In genomic region chr13:79387853-79388252, GRCh38 we compare ENCODE assay signal across 16 cellular contexts. TPM values are rescaled to one million over a fixed set of nuclear protein-coding genes. Genes with fewer than 3 reads are reported as not detected.
DNase-seq lines count a peak whose midpoint lies in the region; ATAC-seq and TF ChIP-seq lines count a peak whose summit lies in the region.
"Had no signal": no experiment of that assay in that cellular context is flagged by ENCODE, and none has a peak within 500 bp of the region (broad histone marks: within the 10 kb centered on the region; RNA-seq: fewer than 3 reads in every experiment).

No MANE protein-coding gene starts in this region.

- H3K27ac Mint-ChIP-seq in natural killer cell = peak overlapping the region; percentile 30 to 52
- H3K27ac Mint-ChIP-seq in natural killer cell treated with Interleukin-12 subunit alpha and Interleukin-12 subunit beta and Interleukin-15 and Interleukin-18, amount 100 ng/mL, for 72 hours = peak overlapping the region in 1 of 2 donors; percentile 31
- H3K27ac Mint-ChIP-seq in activated naive CD8-positive, alpha-beta T cell treated with anti-CD3 and anti-CD28 coated beads for 36 hours = peak overlapping the region; percentile 66
- peak overlapping the region; percentile 61 for H3K27ac Mint-ChIP-seq in mesothelial cell of epicardium
- H3K27ac Mint-ChIP-seq: activated CD4-positive, alpha-beta T cell treated with anti-CD3 and anti-CD28 coated beads, Interleukin-2, amount 10 ng/mL, durations not matched to agents 24 days and 14 days; T-helper 17 cell had no signal

- no peaks in the 10 kb centered on the region for H3K27me3 Mint-ChIP-seq in natural killer cell (ENCODE audit: low read depth in 2 of 2)
- H3K27me3 Mint-ChIP-seq in natural killer cell treated with Interleukin-12 subunit alpha and Interleukin-12 subunit beta and Interleukin-15 and Interleukin-18, amount 100 ng/mL, for 72 hours = no peaks in the 10 kb centered on the region
- H3K27me3 Mint-ChIP-seq in activated naive CD8-positive, alpha-beta T cell treated with anti-CD3 and anti-CD28 coated beads for 36 hours = no peaks in the 10 kb centered on the region
- H3K27me3 Mint-ChIP-seq in mesothelial cell of epicardium (ENCODE audit: low read depth) = no peaks in the 10 kb centered on the region
- H3K27me3 Mint-ChIP-seq: activated CD4-positive, alpha-beta T cell treated with anti-CD3 and anti-CD28 coated beads, Interleukin-2, amount 10 ng/mL, durations not matched to agents 24 days and 14 days; T-helper 17 cell had no signal

- intact Hi-C loops in natural killer cell (cut with micrococcal nuclease) = loop anchor here (10.0 kb wide), 1 partner anchor 1693 kb away; the partner anchor contains the start of gene SLAIN1

- H3K4me1 Mint-ChIP-seq in natural killer cell (peaks cover 42 to 46% of the 10 kb centered on the region in 2 donors), mesothelial cell of epicardium (peaks cover 4% of the 10 kb centered on the region)
- H3K4me1 Mint-ChIP-seq in natural killer cell treated with Interleukin-12 subunit alpha and Interleukin-12 subunit beta and Interleukin-15 and Interleukin-18, amount 100 ng/mL, for 72 hours (ENCODE audit: low read depth in 2 of 2) = peaks cover 32 to 58% of the 10 kb centered on the region in 2 donors
- H3K4me1 Mint-ChIP-seq in activated naive CD8-positive, alpha-beta T cell treated with anti-CD3 and anti-CD28 coated beads for 36 hours = peaks cover 70% of the 10 kb centered on the region

- H3K36me3 Mint-ChIP-seq in natural killer cell (no peaks in the 10 kb centered on the region), mesothelial cell of epicardium (peaks cover 16% of the 10 kb centered on the region)
- H3K36me3 Mint-ChIP-seq in natural killer cell treated with Interleukin-12 subunit alpha and Interleukin-12 subunit beta and Interleukin-15 and Interleukin-18, amount 100 ng/mL, for 72 hours = peaks cover 5% of the 10 kb centered on the region
- H3K36me3 Mint-ChIP-seq in activated naive CD8-positive, alpha-beta T cell treated with anti-CD3 and anti-CD28 coated beads for 36 hours = peaks cover 23% of the 10 kb centered on the region

- H3K4me3 Mint-ChIP-seq in natural killer cell = no peak overlapping the region
- no peak overlapping the region for H3K4me3 Mint-ChIP-seq in natural killer cell treated with Interleukin-12 subunit alpha and Interleukin-12 subunit beta and Interleukin-15 and Interleukin-18, amount 100 ng/mL, for 72 hours
- H3K4me3 Mint-ChIP-seq in activated naive CD8-positive, alpha-beta T cell treated with anti-CD3 and anti-CD28 coated beads for 36 hours = no peak overlapping the region
- no peak overlapping the region for H3K4me3 Mint-ChIP-seq in mesothelial cell of epicardium
- H3K4me3 Mint-ChIP-seq: activated CD4-positive, alpha-beta T cell treated with anti-CD3 and anti-CD28 coated beads, Interleukin-2, amount 10 ng/mL, durations not matched to agents 24 days and 14 days; T-helper 17 cell had no signal

- TF ChIP-seq CTCF in natural killer cell (IDR thresholded peaks at IDR 0.05) (no peak), mesothelial cell of epicardium (IDR thresholded peaks at IDR 0.05; ENCODE audit: unreplicated experiment) (no peak)

- ATAC-seq in natural killer cell = no peak
- no peak for ATAC-seq in natural killer cell treated with Interleukin-12 subunit alpha and Interleukin-12 subunit beta and Interleukin-15 and Interleukin-18, amount 100 ng/mL, for 72 hours
- ATAC-seq in HG02610 (IDR thresholded peaks at IDR 0.05; ENCODE audit: unreplicated experiment) = no peak
- no peak for ATAC-seq in GM21526 (IDR thresholded peaks at IDR 0.05; ENCODE audit: low FRiP score, unreplicated experiment)
- no peak for ATAC-seq in HG03135 (IDR thresholded peaks at IDR 0.05; ENCODE audit: unreplicated experiment)
- ATAC-seq: body of pancreas, T-helper 17 cell had no signal

- H3K9me3 Mint-ChIP-seq in natural killer cell (no peaks in the 10 kb centered on the region), mesothelial cell of epicardium (peaks cover 10% of the 10 kb centered on the region)
- H3K9me3 Mint-ChIP-seq in natural killer cell treated with Interleukin-12 subunit alpha and Interleukin-12 subunit beta and Interleukin-15 and Interleukin-18, amount 100 ng/mL, for 72 hours = no peaks in the 10 kb centered on the region
- no peaks in the 10 kb centered on the region for H3K9me3 Mint-ChIP-seq in activated naive CD8-positive, alpha-beta T cell treated with anti-CD3 and anti-CD28 coated beads for 36 hours
- H3K9me3 Mint-ChIP-seq: activated CD4-positive, alpha-beta T cell treated with anti-CD3 and anti-CD28 coated beads, Interleukin-2, amount 10 ng/mL, durations not matched to agents 24 days and 14 days had no signal

- DNase-seq in natural killer cell = no peak
- DNase-seq in natural killer cell treated with Interleukin-12 subunit alpha and Interleukin-12 subunit beta and Interleukin-15 and Interleukin-18, amount 100 ng/mL, for 72 hours (ENCODE audit: low spot score) = no peak
- no peak for DNase-seq in activated naive CD8-positive, alpha-beta T cell treated with anti-CD3 and anti-CD28 coated beads for 36 hours
- no peak for DNase-seq in mesothelial cell of epicardium (ENCODE audit: low spot score in 2 of 2, unreplicated experiment in 2 of 2)
- no peak for DNase-seq in NCI-H128 (lab: John Stamatoyannopoulos, UW; ENCODE audit: unreplicated experiment)
- DNase-seq: activated CD4-positive, alpha-beta T cell treated with anti-CD3 and anti-CD28 coated beads, Interleukin-2, amount 10 ng/mL, durations not matched to agents 24 days and 14 days; body of pancreas; DND-41; esophagus squamous epithelium; islet precursor cell; KG1; NCI-H510A treated with DMSO at 0.1 percent for 48 hours; T-helper 17 cell had no signal

RNA-seq across cellular contexts. Expression of gene RBM26, which starts 18.2 kb away (rescaled TPM):
- total RNA-seq in natural killer cell = 10 to 100 TPM; 59.3 to 70.3 (median 66.5) TPM
- 10 to 100 TPM; 50.1 to 79.4 TPM for total RNA-seq in natural killer cell treated with Interleukin-12 subunit alpha and Interleukin-12 subunit beta and Interleukin-15 and Interleukin-18, amount 100 ng/mL, for 72 hours
- 10 to 100 TPM; 60.0 to 60.7 TPM for total RNA-seq in activated naive CD8-positive, alpha-beta T cell treated with anti-CD3 and anti-CD28 coated beads for 36 hours
- 82.0 to 87.3 TPM (median 84.9 TPM) in 3 replicates for total RNA-seq in mesothelial cell of epicardium
